14 cellular contexts compared by ENCODE assay signal in genomic region chr12:31496257-31496656, GRCh38.
A peak's percentile ranks its signal among the peaks of the same experiment; 100 is the strongest.
DNase-seq lines count a peak whose midpoint lies in the region; ATAC-seq and TF ChIP-seq lines count a peak whose summit lies in the region.
"Had no signal": no experiment of that assay in that cellular context is flagged by ENCODE, and none has a peak within 500 bp of the region (broad histone marks: within the 10 kb centered on the region; RNA-seq: fewer than 3 reads in every experiment).

No MANE protein-coding gene starts in this region.

- peaks cover 9% of the 10 kb centered on the region for H3K27me3 Mint-ChIP-seq in activated naive CD8-positive, alpha-beta T cell treated with anti-CD3 and anti-CD28 coated beads, Interleukin-2, amount 50 U/mL, for 24 hours
- H3K27me3 Mint-ChIP-seq: B cell had no signal

- H3K36me3 Mint-ChIP-seq in activated naive CD8-positive, alpha-beta T cell treated with anti-CD3 and anti-CD28 coated beads, Interleukin-2, amount 50 U/mL, for 24 hours (ENCODE audit: low read depth) = no peaks in the 10 kb centered on the region
- H3K36me3 Mint-ChIP-seq: CD4-positive, alpha-beta memory T cell had no signal

- TF ChIP-seq CTCF in HEK293 (tag by site-specific recombination; IDR thresholded peaks at IDR 0.05) = no peak

- CTCF ChIA-PET in HEK293 (lab: Yijun Ruan, JAX) = interaction anchor here (1.2 kb wide), 1 partner anchor 23 kb away, joined by 3 read pairs; no protein-coding TSS in a partner anchor

- H3K27ac Mint-ChIP-seq in activated naive CD8-positive, alpha-beta T cell treated with anti-CD3 and anti-CD28 coated beads, Interleukin-2, amount 50 U/mL, for 24 hours = no peak overlapping the region
- H3K27ac Mint-ChIP-seq: B cell; CD4-positive, alpha-beta memory T cell had no signal

- H3K27ac ChIP-seq in HEK293 (ENCODE audit: extremely low read depth, low read depth, low read length) (no peak overlapping the region), iPS-20b (ENCODE audit: low read length) (peak overlapping the region; percentile 13)

- no peak for ATAC-seq in GM18907 (IDR thresholded peaks at IDR 0.05; ENCODE audit: unreplicated experiment)
- ATAC-seq in activated naive CD8-positive, alpha-beta T cell treated with anti-CD3 and anti-CD28 coated beads, Interleukin-2, amount 50 U/mL, for 24 hours = no peak

- H3K9ac ChIP-seq in adipocyte (ENCODE audit: low read length) (no peak overlapping the region), iPS-20b (ENCODE audit: low read depth, low read length) (no peak overlapping the region)

- POLR2A ChIA-PET in HEK293 (lab: Yijun Ruan, JAX) = interaction anchor here (0.5 to 1.1 kb wide), 2 partner anchors 27 to 94 kb away, joined by 3 to 5 read pairs; no protein-coding TSS in a partner anchor

- H3K4me1 Mint-ChIP-seq in activated naive CD8-positive, alpha-beta T cell treated with anti-CD3 and anti-CD28 coated beads, Interleukin-2, amount 50 U/mL, for 24 hours = peaks cover 6% of the 10 kb centered on the region
- H3K4me1 Mint-ChIP-seq: CD4-positive, alpha-beta memory T cell had no signal

- H3K36me3 ChIP-seq in HEK293 (ENCODE audit: control insufficient read depth in 2 of 2, insufficient read depth in 1 of 2, low read length in 2 of 2) (no peaks in the 10 kb centered on the region), adipocyte (ENCODE audit: control insufficient read depth, insufficient read depth, low read length, severe bottlenecking) (peaks cover 11% of the 10 kb centered on the region), iPS-20b (ENCODE audit: insufficient read depth, low read depth, low read length) (peaks cover 4% of the 10 kb centered on the region; the same call in 1 of the 2 replicates)

- H3K4me3 ChIP-seq in HEK293 (ENCODE audit: low read depth, low read length) (no peak overlapping the region), adipocyte (ENCODE audit: low read length) (no peak overlapping the region), iPS-20b (ENCODE audit: low read length) (no peak overlapping the region)

- H3K9me3 ChIP-seq in HEK293 (ENCODE audit: control insufficient read depth, insufficient read depth, low read depth, low read length) (no peaks in the 10 kb centered on the region), adipocyte (ENCODE audit: control insufficient read depth, low read length) (no peaks in the 10 kb centered on the region), iPS-20b (ENCODE audit: insufficient read depth, low read depth, low read length) (no peaks in the 10 kb centered on the region)

- no peaks in the 10 kb centered on the region for H3K9me3 Mint-ChIP-seq in activated naive CD8-positive, alpha-beta T cell treated with anti-CD3 and anti-CD28 coated beads, Interleukin-2, amount 50 U/mL, for 24 hours

- peak; percentile 41 for DNase-seq in EH (ENCODE audit: low read depth)
- peak; percentile 48 for DNase-seq in adipocyte (ENCODE audit: low read depth)
- DNase-seq in activated gamma-delta T cell treated with Interleukin-2 at 50 U/mL for 16 hours = no peak
- DNase-seq in activated naive CD8-positive, alpha-beta T cell treated with anti-CD3 and anti-CD28 coated beads, Interleukin-2, amount 50 U/mL, for 24 hours = no peak
- no peak for DNase-seq in DMS53 (lab: John Stamatoyannopoulos, UW)
- DNase-seq: CD4-positive, alpha-beta memory T cell; DND-41; Karpas-422; NCI-H187 treated with DMSO at 0.1 percent for 48 hours; NCI-H446 had no signal

- H3K4me3 Mint-ChIP-seq in activated naive CD8-positive, alpha-beta T cell treated with anti-CD3 and anti-CD28 coated beads, Interleukin-2, amount 50 U/mL, for 24 hours = no peak overlapping the region
- H3K4me3 Mint-ChIP-seq: B cell; CD4-positive, alpha-beta memory T cell had no signal

- H3K4me1 ChIP-seq in HEK293 (ENCODE audit: control insufficient read depth, insufficient read depth, low read length) (peaks cover 11% of the 10 kb centered on the region), adipocyte (ENCODE audit: control insufficient read depth, insufficient read depth, low read length) (peaks cover 27% of the 10 kb centered on the region), iPS-20b (ENCODE audit: insufficient read depth, low read length) (peaks cover 29% of the 10 kb centered on the region)

- H3K27me3 ChIP-seq in adipocyte (replicated peaks; ENCODE audit: control insufficient read depth, insufficient read depth, low read length) (no peaks in the 10 kb centered on the region), iPS-20b (ENCODE audit: insufficient read depth, low read length) (no peaks in the 10 kb centered on the region)

TF ChIP-seq in HEK293, 187 proteins besides CTCF, POLR2A, EP300 and RAD21:
- no peak for TF ChIP-seq ZNF280D (tag by site-specific recombination; IDR thresholded peaks at IDR 0.05)
- TF ChIP-seq ZNF449 (tag by site-specific recombination; IDR thresholded peaks at IDR 0.05) = no peak
- TF ChIP-seq, protein P1, sequence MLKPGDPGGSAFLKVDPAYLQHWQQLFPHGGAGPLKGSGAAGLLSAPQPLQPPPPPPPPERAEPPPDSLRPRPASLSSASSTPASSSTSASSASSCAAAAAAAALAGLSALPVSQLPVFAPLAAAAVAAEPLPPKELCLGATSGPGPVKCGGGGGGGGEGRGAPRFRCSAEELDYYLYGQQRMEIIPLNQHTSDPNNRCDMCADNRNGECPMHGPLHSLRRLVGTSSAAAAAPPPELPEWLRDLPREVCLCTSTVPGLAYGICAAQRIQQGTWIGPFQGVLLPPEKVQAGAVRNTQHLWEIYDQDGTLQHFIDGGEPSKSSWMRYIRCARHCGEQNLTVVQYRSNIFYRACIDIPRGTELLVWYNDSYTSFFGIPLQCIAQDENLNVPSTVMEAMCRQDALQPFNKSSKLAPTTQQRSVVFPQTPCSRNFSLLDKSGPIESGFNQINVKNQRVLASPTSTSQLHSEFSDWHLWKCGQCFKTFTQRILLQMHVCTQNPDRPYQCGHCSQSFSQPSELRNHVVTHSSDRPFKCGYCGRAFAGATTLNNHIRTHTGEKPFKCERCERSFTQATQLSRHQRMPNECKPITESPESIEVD (tag by site-specific recombination; IDR thresholded peaks at IDR 0.05) = 0 out of 2 replicates have a peak, but pooled peaks have one; percentile 20
- TF ChIP-seq ZNF221 (tag by site-specific recombination; IDR thresholded peaks at IDR 0.05; ENCODE audit: borderline replicate concordance) = no peak

Comparison
In these comparisons a context has a peak if more than half of its experiments do, and no peak if none do; other contexts are left out.
1. DNase-seq: peak in EH (single experiment) and adipocyte (single experiment); none in activated gamma-delta T cell treated with Interleukin-2 at 50 U/mL for 16 hours (single experiment), activated naive CD8-positive, alpha-beta T cell treated with anti-CD3 and anti-CD28 coated beads, Interleukin-2, amount 50 U/mL, for 24 hours (single experiment) and DMS53 (single experiment).